Comparison of ENCODE assay signal across 1 cellular context in genomic region chr9:113602126-113603119, GRCh38.
A peak's percentile ranks its signal among the peaks of the same experiment; 100 is the strongest.
TF ChIP-seq lines count a peak whose summit lies in the region.

No MANE protein-coding gene starts in this region.

TF ChIP-seq in Ishikawa, 13 proteins besides CTCF, POLR2A, EP300 and RAD21 (continued from another document):
- TF ChIP-seq CREB1 (IDR thresholded peaks at IDR 0.05; ENCODE audit: low read depth) (0 out of 2 replicates have a peak, but pooled peaks have one; percentile 17), TAF1 (IDR thresholded peaks at IDR 0.05; ENCODE audit: low read depth) (no peak), CEBPB (IDR thresholded peaks at IDR 0.05) (peak; percentile 26; the same call in 1 of the 2 replicates)
- TF ChIP-seq, protein P1, sequence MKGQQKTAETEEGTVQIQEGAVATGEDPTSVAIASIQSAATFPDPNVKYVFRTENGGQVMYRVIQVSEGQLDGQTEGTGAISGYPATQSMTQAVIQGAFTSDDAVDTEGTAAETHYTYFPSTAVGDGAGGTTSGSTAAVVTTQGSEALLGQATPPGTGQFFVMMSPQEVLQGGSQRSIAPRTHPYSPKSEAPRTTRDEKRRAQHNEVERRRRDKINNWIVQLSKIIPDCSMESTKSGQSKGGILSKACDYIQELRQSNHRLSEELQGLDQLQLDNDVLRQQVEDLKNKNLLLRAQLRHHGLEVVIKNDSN (IDR thresholded peaks at IDR 0.05), result no peak; the same call in 1 of the 2 replicates
